18 cellular contexts compared by ENCODE assay signal in genomic region chr4:18209448-18209847, GRCh38.
DNase-seq lines count a peak whose midpoint lies in the region; ATAC-seq and TF ChIP-seq lines count a peak whose summit lies in the region.
"Had no signal": no experiment of that assay in that cellular context is flagged by ENCODE, and none has a peak within 500 bp of the region (broad histone marks: within the 10 kb centered on the region; RNA-seq: fewer than 3 reads in every experiment).

No MANE protein-coding gene starts in this region.

- DNase-seq in HK-2 (ENCODE audit: unreplicated experiment) (no peak), glomerular visceral epithelial cell (ENCODE audit: extremely low spot score) (no peak), stomach (no peak)
- DNase-seq: activated CD4-positive, alpha-beta T cell treated with anti-CD3 and anti-CD28 coated beads, Interleukin-2, amount 10 ng/mL, durations not matched to agents 7 days and 5 days; activated T-cell treated with anti-CD3 and anti-CD28 coated beads, Interleukin-2, amount 50 U/mL, for 72 hours; BE2C; foreskin melanocyte; naive B cell; NCI-H1694 treated with DMSO at 0.1 percent for 48 hours; NCI-H510A; OCI-M1; stimulated activated naive CD8-positive, alpha-beta T cell treated with anti-CD3 and anti-CD28 coated beads, Interleukin-15, Interleukin-2, amounts not matched to agents 100 U/mL and 50 U/mL, for 24 hours; uterus had no signal

- no peak for TF ChIP-seq POLR2A in stomach (IDR thresholded peaks at IDR 0.05)

- H3K9me3 ChIP-seq in stomach, result peaks cover 0 to 4% (median 0%) of the 10 kb centered on the region in 4 donors
- H3K9me3 ChIP-seq: BE2C, uterus had no signal

- H3K27ac ChIP-seq in stomach, result no peak overlapping the region
- H3K27ac ChIP-seq: SJSA1, uterus had no signal

- no peaks in the 10 kb centered on the region for H3K27me3 ChIP-seq in stomach
- H3K27me3 ChIP-seq: BE2C, SJSA1, uterus had no signal

- H3K36me3 ChIP-seq in stomach, result no peaks in the 10 kb centered on the region
- H3K36me3 ChIP-seq: BE2C, SJSA1, uterus had no signal

- H3K4me1 ChIP-seq in stomach, result no peaks in the 10 kb centered on the region
- H3K4me1 ChIP-seq: BE2C, SJSA1, uterus had no signal

- ATAC-seq in GM18907 (IDR thresholded peaks at IDR 0.05; ENCODE audit: unreplicated experiment) (peak; percentile 87), HG02588 (IDR thresholded peaks at IDR 0.05; ENCODE audit: unreplicated experiment) (peak; percentile 48), HG03196 (IDR thresholded peaks at IDR 0.05; ENCODE audit: unreplicated experiment) (peak; percentile 60), GM19452 (IDR thresholded peaks at IDR 0.05; ENCODE audit: unreplicated experiment) (no peak)
- ATAC-seq: activated T-cell treated with anti-CD3 and anti-CD28 coated beads, Interleukin-2, amount 50 U/mL, for 72 hours; stimulated activated naive CD8-positive, alpha-beta T cell treated with anti-CD3 and anti-CD28 coated beads, Interleukin-15, Interleukin-2, amounts not matched to agents 100 U/mL and 50 U/mL, for 24 hours had no signal

- no peak overlapping the region for H3K4me3 ChIP-seq in stomach
- H3K4me3 ChIP-seq: SJSA1, uterus had no signal

- no peak for TF ChIP-seq CTCF in stomach (IDR thresholded peaks at IDR 0.05)

- intact Hi-C loops in stomach (cut with DNase I; ENCODE audit: low total_unique reads), result no loop called here

- no peak for TF ChIP-seq EP300 in stomach (IDR thresholded peaks at IDR 0.05)
